In the genomic region with DNA sequence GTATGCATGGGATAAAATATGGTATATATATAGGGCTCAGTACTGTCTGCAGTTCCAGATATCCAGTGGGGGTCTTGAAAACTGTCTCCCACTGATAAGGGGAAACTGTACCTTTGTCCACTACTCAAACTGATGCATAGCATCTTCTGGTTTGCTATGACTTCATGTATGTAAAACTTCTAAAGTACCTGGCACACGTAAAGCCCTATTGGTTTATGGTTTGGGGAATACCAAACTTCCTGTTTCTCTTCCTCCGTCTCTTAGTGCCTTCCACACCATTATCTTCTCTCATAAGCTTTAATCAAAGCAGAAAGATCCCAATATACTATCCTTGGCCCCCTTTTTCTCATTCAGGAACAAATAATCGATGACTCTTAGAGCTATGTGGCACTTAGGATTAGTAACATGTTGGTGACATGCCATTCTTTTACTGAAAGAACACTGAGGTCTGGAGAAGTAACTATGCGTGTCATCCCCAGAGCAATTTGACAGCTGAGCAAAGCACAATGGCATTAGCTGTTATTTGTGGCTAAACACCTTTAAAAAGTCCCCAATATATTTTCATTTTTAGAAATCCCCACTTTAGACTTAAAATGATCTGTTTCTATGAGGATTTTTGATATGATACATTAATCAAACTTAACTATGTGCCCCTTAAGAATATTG, we compare ENCODE assay signal across 8 cellular contexts.
DNase-seq lines count a peak whose midpoint lies in the region; ATAC-seq lines count a peak whose summit lies in the region.
"Not testable (repeated sequence)": the region's sequence is repeated elsewhere in the genome, so short reads cannot be mapped to it uniquely, and the experiment has no call there.

No MANE protein-coding gene starts in this region.

- H3K9me3 Mint-ChIP-seq in stimulated activated naive B cell treated with anti-CD40 and anti-IgM and Interleukin-4, amounts not matched to agents 10 μg/mL and 1 μg/mL and 100 μg/mL, for 72 hours = not testable (repeated sequence)

- not testable (repeated sequence) for H3K27me3 Mint-ChIP-seq in stimulated activated naive B cell treated with anti-CD40 and anti-IgM and Interleukin-4, amounts not matched to agents 10 μg/mL and 1 μg/mL and 100 μg/mL, for 72 hours

- H3K27ac Mint-ChIP-seq in stimulated activated naive B cell treated with anti-CD40 and anti-IgM and Interleukin-4, amounts not matched to agents 10 μg/mL and 1 μg/mL and 100 μg/mL, for 72 hours = not testable (repeated sequence)

- ATAC-seq in GM18520 (IDR thresholded peaks at IDR 0.05; ENCODE audit: unreplicated experiment) (peak; percentile 40), GM19328 (IDR thresholded peaks at IDR 0.05; ENCODE audit: unreplicated experiment) (peak; percentile 47), GM21423 (IDR thresholded peaks at IDR 0.05; ENCODE audit: unreplicated experiment) (peak; percentile 51), HG02610 (IDR thresholded peaks at IDR 0.05; ENCODE audit: unreplicated experiment) (peak; percentile 65), HG02973 (IDR thresholded peaks at IDR 0.05; ENCODE audit: unreplicated experiment) (peak; percentile 66), HG03175 (IDR thresholded peaks at IDR 0.05; ENCODE audit: unreplicated experiment) (peak; percentile 44), HG03565 (IDR thresholded peaks at IDR 0.05; ENCODE audit: unreplicated experiment) (peak; percentile 41)
- ATAC-seq in stimulated activated naive B cell treated with anti-CD40 and anti-IgM and Interleukin-4, amounts not matched to agents 10 μg/mL and 1 μg/mL and 100 μg/mL, for 72 hours (replicated peaks) = peak; percentile 86 to 89

- not testable (repeated sequence) for H3K36me3 Mint-ChIP-seq in stimulated activated naive B cell treated with anti-CD40 and anti-IgM and Interleukin-4, amounts not matched to agents 10 μg/mL and 1 μg/mL and 100 μg/mL, for 72 hours

- not testable (repeated sequence) for DNase-seq in stimulated activated naive B cell treated with anti-CD40 and anti-IgM and Interleukin-4, amounts not matched to agents 10 μg/mL and 1 μg/mL and 100 μg/mL, for 72 hours

- H3K4me1 Mint-ChIP-seq in stimulated activated naive B cell treated with anti-CD40 and anti-IgM and Interleukin-4, amounts not matched to agents 10 μg/mL and 1 μg/mL and 100 μg/mL, for 72 hours = peaks cover 23 to 36% of the 10 kb centered on the region in 2 donors

- not testable (repeated sequence) for H3K4me3 Mint-ChIP-seq in stimulated activated naive B cell treated with anti-CD40 and anti-IgM and Interleukin-4, amounts not matched to agents 10 μg/mL and 1 μg/mL and 100 μg/mL, for 72 hours
